Comparison of ENCODE assay signal across 24 cellular contexts in the genomic region with DNA sequence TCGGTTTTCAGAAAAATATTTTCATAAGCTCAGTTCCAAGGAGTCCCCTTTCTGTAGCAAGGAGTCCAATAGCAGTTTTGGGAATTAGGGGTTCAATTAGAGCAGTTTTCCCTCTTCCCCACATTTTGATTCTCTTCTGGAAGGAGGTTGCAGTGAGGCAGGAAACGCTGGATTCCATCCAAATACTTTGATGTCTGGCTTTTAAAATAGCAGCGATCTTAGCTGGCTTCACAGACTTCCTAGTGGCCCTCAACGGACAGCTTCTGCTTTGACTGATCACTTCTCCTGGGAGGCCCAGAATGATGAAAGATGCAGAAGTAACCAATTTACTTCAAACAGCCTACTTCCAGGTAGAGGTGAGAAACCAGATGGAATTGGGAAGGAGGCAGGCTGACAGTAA.
DNase-seq lines count a peak whose midpoint lies in the region; ATAC-seq and TF ChIP-seq lines count a peak whose summit lies in the region.
"Had no signal": no experiment of that assay in that cellular context is flagged by ENCODE, and none has a peak within 500 bp of the region (broad histone marks: within the 10 kb centered on the region; RNA-seq: fewer than 3 reads in every experiment).

No MANE protein-coding gene starts in this region.

- TF ChIP-seq POLR2A in IMR-90 (IDR thresholded peaks at IDR 0.05; ENCODE audit: low read depth, low read length) = no peak

- dilution Hi-C loops in IMR-90 (cut with HindIII; ENCODE audit: low sequenced_read_pairs, unreplicated experiment) = no loop called here

- H2BK15ac ChIP-seq in IMR-90 (ENCODE audit: low read depth, low read length) = no peak overlapping the region

- H3K36me3 ChIP-seq in BLaER1 (no peaks in the 10 kb centered on the region), IMR-90 (ENCODE audit: control insufficient read depth, insufficient read depth, low read length) (peaks cover 3% of the 10 kb centered on the region; the same call in 1 of the 2 replicates), Caco-2 (ENCODE audit: control insufficient read depth, insufficient read depth, low read length) (no peaks in the 10 kb centered on the region; the same call in 1 of the 2 replicates)
- H3K36me3 ChIP-seq: esophagus squamous epithelium, MG63 had no signal

- H4K5ac ChIP-seq in IMR-90 (ENCODE audit: low read depth, low read length) = no peak overlapping the region

- intact Hi-C loops in IMR-90 (cut with micrococcal nuclease) = no loop called here
- intact Hi-C loops in Caco-2 (cut with micrococcal nuclease; ENCODE audit: unreplicated experiment) = no loop called here

- H3K9me1 ChIP-seq in IMR-90 (ENCODE audit: insufficient read depth, low read length) = peaks cover 11% of the 10 kb centered on the region; the same call in 1 of the 2 replicates

- H3K18ac ChIP-seq in IMR-90 (ENCODE audit: low read depth, low read length) = no peak overlapping the region

- H3K56ac ChIP-seq in IMR-90 (ENCODE audit: extremely low read depth, insufficient read depth, low read length) = no peak overlapping the region

- DNase-seq in IMR-90 (peak; percentile 40), dermis blood vessel endothelial cell (peak; percentile 61), myocyte (ENCODE audit: low read depth) (peak; percentile 48), Caco-2 (no peak)
- no peak for DNase-seq in activated T-cell treated with anti-CD3 and anti-CD28 coated beads, Interleukin-2, amount 50 U/mL, for 1 hour
- no peak for DNase-seq in activated T-cell treated with anti-CD3 and anti-CD28 coated beads, Interleukin-2, amount 50 U/mL, for 4 hours
- DNase-seq: activated CD4-positive, alpha-beta T cell treated with anti-CD3 and anti-CD28 coated beads, Interleukin-2, amount 10 ng/mL, durations not matched to agents 7 days and 5 days; activated naive CD4-positive, alpha-beta T cell treated with anti-CD3 and anti-CD28 coated beads, Interleukin-2, amount 10 ng/mL, durations not matched to agents 7 days and 5 days; activated T-cell treated with anti-CD3 and anti-CD28 coated beads for 4 hours; DMS 273 treated with DMSO at 0.1 percent for 48 hours; esophagus squamous epithelium; islet precursor cell; mesendoderm; MG63; NCI-H146; NCI-H2171 treated with DMSO at 0.1 percent for 48 hours; NCI-H82; stimulated activated CD4-positive, alpha-beta T cell treated with anti-CD3 and anti-CD28 coated beads, Interleukin-12 subunit alpha, Interleukin-12 subunit beta, amount 100 ng/mL, for 4 hours; SW 1271; testis had no signal

- H4K8ac ChIP-seq in IMR-90 (ENCODE audit: low read depth in 2 of 2, low read length in 2 of 2) = no peak overlapping the region

- H4K91ac ChIP-seq in IMR-90 (ENCODE audit: insufficient read depth, low read depth, low read length) = no peak overlapping the region

- no peak overlapping the region for H3K23ac ChIP-seq in IMR-90 (ENCODE audit: low read depth, low read length)

- no peak overlapping the region for H3K27ac Mint-ChIP-seq in Caco-2 (ENCODE audit: unreplicated experiment)
- H3K27ac Mint-ChIP-seq: activated CD4-positive, alpha-beta T cell treated with anti-CD3 and anti-CD28 coated beads, Interleukin-2, amount 10 ng/mL, durations not matched to agents 7 days and 5 days; activated naive CD4-positive, alpha-beta T cell treated with anti-CD3 and anti-CD28 coated beads, Interleukin-2, amount 10 ng/mL, durations not matched to agents 7 days and 5 days had no signal

- H3K4me2 ChIP-seq in BLaER1 = peak overlapping the region; percentile 44
- no peak overlapping the region for H3K4me2 ChIP-seq in IMR-90 (ENCODE audit: low read depth, low read length)
- H3K4me2 ChIP-seq: hepatocyte had no signal

- no peak overlapping the region for H2AFZ ChIP-seq in IMR-90 (replicated peaks; ENCODE audit: low read length, poor library complexity)
- H2AFZ ChIP-seq: hepatocyte had no signal

- H3K4me3 ChIP-seq in BLaER1 (no peak overlapping the region), IMR-90 (ENCODE audit: insufficient read depth, low read depth, low read length) (no peak overlapping the region), Caco-2 (ENCODE audit: low read depth, low read length) (no peak overlapping the region)
- H3K4me3 ChIP-seq: esophagus squamous epithelium, hepatocyte, MG63, testis had no signal

- no peak for TF ChIP-seq CTCF in IMR-90 (conservative IDR thresholded peaks at IDR 0.05; ENCODE audit: low read depth, low read length)
- no peak for TF ChIP-seq CTCF in Caco-2 (IDR thresholded peaks at IDR 0.05; ENCODE audit: insufficient read depth in 1 of 2, low read depth in 1 of 2, low read length in 1 of 2, severe bottlenecking in 1 of 2, unreplicated experiment in 1 of 2)

- 0 out of 2 replicates have a peak overlapping the region, but pooled peaks have one; percentile 16 for H3K14ac ChIP-seq in IMR-90 (replicated peaks; ENCODE audit: low read depth, low read length)

- no peaks in the 10 kb centered on the region for H3K27me3 ChIP-seq in BLaER1
- no peaks in the 10 kb centered on the region for H3K27me3 ChIP-seq in IMR-90 (ENCODE audit: control insufficient read depth, insufficient read depth, low read length)
- no peaks in the 10 kb centered on the region for H3K27me3 ChIP-seq in Caco-2 (replicated peaks; ENCODE audit: control insufficient read depth, insufficient read depth, low read length)
- H3K27me3 ChIP-seq: esophagus squamous epithelium, hepatocyte, MG63, testis had no signal

- POLR2A ChIA-PET in IMR-90 (lab: Charles Lee; ENCODE audit: unreplicated experiment) (no interaction called here), Caco-2 (lab: Charles Lee) (no interaction called here)

- no peak overlapping the region for H2AK9ac ChIP-seq in IMR-90 (replicated peaks; ENCODE audit: low read depth, low read length, poor library complexity)

- H3K4me1 Mint-ChIP-seq in Caco-2 (ENCODE audit: low read depth, unreplicated experiment) = no peaks in the 10 kb centered on the region
- peaks cover 3% of the 10 kb centered on the region for H3K4me1 Mint-ChIP-seq in activated T-cell treated with anti-CD3 and anti-CD28 coated beads, Interleukin-2, amount 50 U/mL, for 4 hours (ENCODE audit: low read depth)
- H3K4me1 Mint-ChIP-seq: activated naive CD4-positive, alpha-beta T cell treated with anti-CD3 and anti-CD28 coated beads, Interleukin-2, amount 10 ng/mL, durations not matched to agents 7 days and 5 days had no signal

- H3K9me3 ChIP-seq in BLaER1 (peaks cover 6% of the 10 kb centered on the region), IMR-90 (ENCODE audit: control insufficient read depth, insufficient read depth, low read length) (0 out of 2 replicates have a peak, but pooled peaks cover 2% of the 10 kb centered on the region), Caco-2 (no peaks in the 10 kb centered on the region)
- H3K9me3 ChIP-seq: esophagus squamous epithelium, MG63, testis had no signal

- no peaks in the 10 kb centered on the region for H3K27me3 Mint-ChIP-seq in Caco-2 (ENCODE audit: insufficient read depth, unreplicated experiment)
- H3K27me3 Mint-ChIP-seq in activated T-cell treated with anti-CD3 and anti-CD28 coated beads, Interleukin-2, amount 50 U/mL, for 4 hours (ENCODE audit: low read depth) = no peaks in the 10 kb centered on the region
- H3K27me3 Mint-ChIP-seq: activated CD4-positive, alpha-beta T cell treated with anti-CD3 and anti-CD28 coated beads, Interleukin-2, amount 10 ng/mL, durations not matched to agents 7 days and 5 days had no signal

- H3K4ac ChIP-seq in IMR-90 (ENCODE audit: low read depth, low read length) = no peak overlapping the region

- no TSS peak for BruUV-seq in IMR-90 (replicated peaks; lab: Mats Ljungman, UMichigan)
- BruUV-seq in Caco-2 (replicated peaks; lab: Mats Ljungman, UMichigan) = no TSS peak

- no peak overlapping the region for H2BK20ac ChIP-seq in IMR-90 (ENCODE audit: low read depth, low read length)

- WGBS in IMR-90 (ENCODE audit: extremely low coverage in 2 of 2, insufficient read length in 1 of 2), 2 experiments = no CpG with 5 or more reads among the region's 4 CpGs

- H3K4me1 ChIP-seq in BLaER1 = peaks cover 24% of the 10 kb centered on the region
- H3K4me1 ChIP-seq in IMR-90 (ENCODE audit: control insufficient read depth, insufficient read depth, low read length) = no peaks in the 10 kb centered on the region; the same call in 1 of the 2 replicates
- H3K4me1 ChIP-seq in Caco-2 = no peaks in the 10 kb centered on the region
- H3K4me1 ChIP-seq: testis had no signal

- ATAC-seq in IMR-90 (ENCODE audit: low read depth) = peak; percentile 48
- no peak for ATAC-seq in HG02852 (IDR thresholded peaks at IDR 0.05; ENCODE audit: unreplicated experiment)
- ATAC-seq in activated T-cell treated with anti-CD3 and anti-CD28 coated beads, Interleukin-2, amount 50 U/mL, for 4 hours = no peak

- in situ Hi-C loops in IMR-90 (cut with MboI; ENCODE audit: low sequenced_read_pairs) = loop anchor here (25.0 kb wide), 1 partner anchor 181 kb away; no protein-coding TSS in a partner anchor

- no peak overlapping the region for H3K4me3 Mint-ChIP-seq in Caco-2 (ENCODE audit: unreplicated experiment)
- H3K4me3 Mint-ChIP-seq in activated T-cell treated with anti-CD3 and anti-CD28 coated beads, Interleukin-2, amount 50 U/mL, for 4 hours = no peak overlapping the region
- H3K4me3 Mint-ChIP-seq: activated CD4-positive, alpha-beta T cell treated with anti-CD3 and anti-CD28 coated beads, Interleukin-2, amount 10 ng/mL, durations not matched to agents 7 days and 5 days; activated naive CD4-positive, alpha-beta T cell treated with anti-CD3 and anti-CD28 coated beads, Interleukin-2, amount 10 ng/mL, durations not matched to agents 7 days and 5 days; neural crest cell had no signal

- H3K9ac ChIP-seq in BLaER1 (no peak overlapping the region), IMR-90 (ENCODE audit: low read depth, low read length) (no peak overlapping the region)

- H4K20me1 ChIP-seq in BLaER1 (no peaks in the 10 kb centered on the region), IMR-90 (ENCODE audit: insufficient read depth, low read length) (no peaks in the 10 kb centered on the region)

- no peak for TF ChIP-seq RAD21 in IMR-90 (IDR thresholded peaks at IDR 0.05; ENCODE audit: low read length)

- peaks cover 11% of the 10 kb centered on the region for H3K9me3 Mint-ChIP-seq in Caco-2 (ENCODE audit: unreplicated experiment)
- peaks cover 6% of the 10 kb centered on the region for H3K9me3 Mint-ChIP-seq in activated T-cell treated with anti-CD3 and anti-CD28 coated beads, Interleukin-2, amount 50 U/mL, for 4 hours
- H3K9me3 Mint-ChIP-seq: neural crest cell had no signal

- H3K79me1 ChIP-seq in IMR-90 (ENCODE audit: low read depth in 1 of 2, low read length in 2 of 2) = peaks cover 0 to 5% of the 10 kb centered on the region in 2 experiments; a peak in 1 of 4 replicates

- no peak overlapping the region for H2BK120ac ChIP-seq in IMR-90 (ENCODE audit: low read depth, low read length)

- H2BK5ac ChIP-seq in IMR-90 (ENCODE audit: low read depth, low read length, poor library complexity, severe bottlenecking) = no peak overlapping the region

- no peak overlapping the region for H3K27ac ChIP-seq in BLaER1
- no peak overlapping the region for H3K27ac ChIP-seq in IMR-90 (ENCODE audit: insufficient read depth, low read length)
- H3K27ac ChIP-seq: esophagus squamous epithelium, hepatocyte, testis had no signal

- peaks cover 5% of the 10 kb centered on the region for H3K36me3 Mint-ChIP-seq in Caco-2 (ENCODE audit: insufficient read depth, unreplicated experiment)
- peaks cover 7% of the 10 kb centered on the region for H3K36me3 Mint-ChIP-seq in activated T-cell treated with anti-CD3 and anti-CD28 coated beads, Interleukin-2, amount 50 U/mL, for 4 hours (ENCODE audit: insufficient read depth)

- no peak overlapping the region for H2AK5ac ChIP-seq in IMR-90 (ENCODE audit: low read depth, low read length)

- CTCF ChIA-PET in IMR-90 (lab: Yijun Ruan, JAX) (interaction anchor here (1.2 kb wide), 1 partner anchor 743 kb away, joined by 3 read pairs; no protein-coding TSS in a partner anchor), Caco-2 (lab: Charles Lee) (interaction anchor here (0.6 kb wide), 1 partner anchor 326 kb away, joined by 3 read pairs; no protein-coding TSS in a partner anchor)

Comparison
In these comparisons a context has a peak if more than half of its experiments do, and no peak if none do; other contexts are left out.
1. DNase-seq: peak in IMR-90 (single experiment), dermis blood vessel endothelial cell (single experiment) and myocyte (single experiment); none in Caco-2 (0 of 2), activated T-cell treated with anti-CD3 and anti-CD28 coated beads, Interleukin-2, amount 50 U/mL, for 1 hour (single experiment) and activated T-cell treated with anti-CD3 and anti-CD28 coated beads, Interleukin-2, amount 50 U/mL, for 4 hours (single experiment).